ENCODE assay signal across 18 cellular contexts in the genomic region with DNA sequence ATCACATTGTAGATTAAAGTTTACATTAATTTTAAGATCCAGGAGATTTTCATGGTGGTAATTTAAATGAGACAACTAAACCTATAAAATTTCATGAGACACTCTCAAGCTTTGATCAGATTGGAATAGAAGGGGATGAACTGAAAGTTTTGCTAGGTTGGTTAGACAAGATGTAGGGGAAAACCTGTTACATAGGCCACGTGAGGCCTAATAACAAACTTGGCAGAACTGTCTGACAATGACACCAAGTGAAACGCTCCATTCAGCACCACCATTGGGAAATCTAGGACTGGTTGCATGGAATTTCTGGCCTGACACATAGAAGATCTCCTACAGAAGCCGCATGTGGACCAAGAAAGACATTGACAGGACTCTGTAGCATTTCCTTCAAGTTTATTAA.
DNase-seq lines count a peak whose midpoint lies in the region; ATAC-seq and TF ChIP-seq lines count a peak whose summit lies in the region.
"Had no signal": no experiment of that assay in that cellular context is flagged by ENCODE, and none has a peak within 500 bp of the region (broad histone marks: within the 10 kb centered on the region; RNA-seq: fewer than 3 reads in every experiment).

No MANE protein-coding gene starts in this region.

- H3K27me3 Mint-ChIP-seq in activated naive CD8-positive, alpha-beta T cell: no peaks in the 10 kb centered on the region
- no peaks in the 10 kb centered on the region for H3K27me3 Mint-ChIP-seq in activated naive CD8-positive, alpha-beta T cell treated with anti-CD3 and anti-CD28 coated beads for 36 hours
- H3K27me3 Mint-ChIP-seq in naive thymus-derived CD8-positive, alpha-beta T cell: no peaks in the 10 kb centered on the region

- H3K27me3 ChIP-seq in GM23248 (replicated peaks; ENCODE audit: insufficient read depth): no peaks in the 10 kb centered on the region

- WGBS in GM23248 (ENCODE audit: low coverage in 1 of 2, low lambda C conversion rate in 2 of 2, missing lambda C conversion rate in 2 of 2), 2 experiments: 96 to 97% methylated on average over 3 of the region's 3 CpGs

- ATAC-seq in naive thymus-derived CD8-positive, alpha-beta T cell: no peak
- ATAC-seq in HG02970 (IDR thresholded peaks at IDR 0.05; ENCODE audit: low FRiP score, unreplicated experiment): no peak
- ATAC-seq: GM23338, Panc1 had no signal

- POLR2A ChIA-PET in OCI-LY7 (lab: Charles Lee): interaction anchor here (2.5 kb wide), 1 partner anchor 8 kb away, joined by 16 read pairs; no protein-coding TSS in a partner anchor
- POLR2A ChIA-PET in naive thymus-derived CD8-positive, alpha-beta T cell (lab: Charles Lee): interaction anchor here (1.9 to 2.2 kb wide), 3 partner anchors 8 to 98 kb away, joined by 4 to 14 read pairs (median 14); no protein-coding TSS in a partner anchor

- no peak overlapping the region for H3K4me3 Mint-ChIP-seq in activated naive CD8-positive, alpha-beta T cell
- no peak overlapping the region for H3K4me3 Mint-ChIP-seq in activated naive CD8-positive, alpha-beta T cell treated with anti-CD3 and anti-CD28 coated beads for 36 hours
- no peak overlapping the region for H3K4me3 Mint-ChIP-seq in naive thymus-derived CD8-positive, alpha-beta T cell
- H3K4me3 Mint-ChIP-seq: GM23338 had no signal

- no TSS peak for BruUV-seq in OCI-LY7 (replicated peaks; lab: Mats Ljungman, UMichigan)

- in situ Hi-C loops in GM23248 (cut with MboI): no loop called here

- H3K4me3 ChIP-seq in GM23248 (no peak overlapping the region), OCI-LY7 (ENCODE audit: low read depth, low read length, poor library complexity, severe bottlenecking) (no peak overlapping the region)
- H3K4me3 ChIP-seq: GM23338 had no signal

- H2AFZ ChIP-seq in GM23248: peak overlapping the region; percentile 62; the same call in 1 of the 2 replicates
- H2AFZ ChIP-seq in OCI-LY7 (ENCODE audit: low read length): peak overlapping the region; percentile 52; the same call in 1 of the 2 replicates
- H2AFZ ChIP-seq: GM23338 had no signal

- H3K9me2 ChIP-seq in GM23248 (ENCODE audit: insufficient read depth) (no peaks in the 10 kb centered on the region), OCI-LY7 (ENCODE audit: insufficient read depth, low read length) (no peaks in the 10 kb centered on the region)

- TF ChIP-seq CTCF in OCI-LY7 (conservative IDR thresholded peaks at IDR 0.05; ENCODE audit: low read length): no peak

- no peak for DNase-seq in activated naive CD8-positive, alpha-beta T cell treated with anti-CD3 and anti-CD28 coated beads for 36 hours
- DNase-seq in GM23248 (no peak), OCI-LY7 (ENCODE audit: low spot score) (no peak), hypothalamus (lab: John Stamatoyannopoulos, UW) (no peak), nucleus accumbens (lab: John Stamatoyannopoulos, UW) (no peak)
- DNase-seq in naive thymus-derived CD8-positive, alpha-beta T cell: no peak
- DNase-seq: Calu3, DMS79 treated with DMSO at 0.1 percent for 48 hours, GDM1, NCI-H187 treated with DMSO at 0.1 percent for 48 hours, NCI-H2171 treated with DMSO at 0.1 percent for 48 hours, NCI-H774, Right ventricle myocardium superior had no signal

- no peak overlapping the region for H3K4me2 ChIP-seq in GM23248 (ENCODE audit: unreplicated experiment)
- no peak overlapping the region for H3K4me2 ChIP-seq in OCI-LY7 (ENCODE audit: low read length)
- H3K4me2 ChIP-seq: GM23338, KMS-11 had no signal

- H3K9ac ChIP-seq in GM23248: no peak overlapping the region
- H3K9ac ChIP-seq: KMS-11 had no signal

- H3K9me3 Mint-ChIP-seq in activated naive CD8-positive, alpha-beta T cell (ENCODE audit: low read depth): no peaks in the 10 kb centered on the region
- peaks cover 1% of the 10 kb centered on the region for H3K9me3 Mint-ChIP-seq in activated naive CD8-positive, alpha-beta T cell treated with anti-CD3 and anti-CD28 coated beads for 36 hours
- H3K9me3 Mint-ChIP-seq in naive thymus-derived CD8-positive, alpha-beta T cell: peaks cover 0 to 2% (median 0%) of the 10 kb centered on the region in 9 donors

- H3K9me3 ChIP-seq in GM23248 (ENCODE audit: low read depth) (no peaks in the 10 kb centered on the region), OCI-LY7 (ENCODE audit: low read length) (no peaks in the 10 kb centered on the region; the same call in 1 of the 2 replicates)

- peak overlapping the region; percentile 66 for H3K27ac Mint-ChIP-seq in activated naive CD8-positive, alpha-beta T cell
- no peak overlapping the region for H3K27ac Mint-ChIP-seq in activated naive CD8-positive, alpha-beta T cell treated with anti-CD3 and anti-CD28 coated beads for 36 hours
- peak overlapping the region in 7 of 10 donors; percentile 22 to 78 (median 56) for H3K27ac Mint-ChIP-seq in naive thymus-derived CD8-positive, alpha-beta T cell
- H3K27ac Mint-ChIP-seq: GM23338 had no signal

- H3K4me1 ChIP-seq in GM23248 (ENCODE audit: insufficient read depth): peaks cover 28% of the 10 kb centered on the region
- H3K4me1 ChIP-seq in OCI-LY7 (ENCODE audit: insufficient read depth, low read length, poor library complexity, severe bottlenecking): peaks cover 19% of the 10 kb centered on the region

- H3K4me1 Mint-ChIP-seq in activated naive CD8-positive, alpha-beta T cell (ENCODE audit: low read depth): peaks cover 43% of the 10 kb centered on the region
- peaks cover 24% of the 10 kb centered on the region for H3K4me1 Mint-ChIP-seq in activated naive CD8-positive, alpha-beta T cell treated with anti-CD3 and anti-CD28 coated beads for 36 hours
- H3K4me1 Mint-ChIP-seq in naive thymus-derived CD8-positive, alpha-beta T cell: peaks cover 11 to 43% (median 41%) of the 10 kb centered on the region in 4 donors

- H3K36me3 Mint-ChIP-seq in activated naive CD8-positive, alpha-beta T cell: peaks cover 2% of the 10 kb centered on the region
- H3K36me3 Mint-ChIP-seq in activated naive CD8-positive, alpha-beta T cell treated with anti-CD3 and anti-CD28 coated beads for 36 hours: peaks cover 3% of the 10 kb centered on the region
- H3K36me3 Mint-ChIP-seq in naive thymus-derived CD8-positive, alpha-beta T cell: peaks cover 0 to 4% (median 0%) of the 10 kb centered on the region in 3 donors

- no peaks in the 10 kb centered on the region for H3K79me2 ChIP-seq in GM23248 (ENCODE audit: insufficient read depth)
- H3K79me2 ChIP-seq in OCI-LY7 (ENCODE audit: insufficient read depth, low read depth, low read length): no peaks in the 10 kb centered on the region

- H3K36me3 ChIP-seq in GM23248 (ENCODE audit: low read depth) (no peaks in the 10 kb centered on the region), OCI-LY7 (ENCODE audit: insufficient read depth, low read length) (no peaks in the 10 kb centered on the region)

- peaks cover 15% of the 10 kb centered on the region for H3F3A ChIP-seq in GM23248 (ENCODE audit: insufficient read depth)

- no peaks in the 10 kb centered on the region for H4K20me1 ChIP-seq in GM23248 (ENCODE audit: insufficient read depth)
- no peaks in the 10 kb centered on the region for H4K20me1 ChIP-seq in OCI-LY7 (ENCODE audit: insufficient read depth, low read length)

- H3K27ac ChIP-seq in GM23248 (no peak overlapping the region), OCI-LY7 (ENCODE audit: low read depth, low read length, poor library complexity, severe bottlenecking) (no peak overlapping the region)
- H3K27ac ChIP-seq: KMS-11 had no signal

- intact Hi-C loops in OCI-LY7 (cut with micrococcal nuclease; ENCODE audit: unreplicated experiment): loop anchor here (10.0 kb wide), 1 partner anchor 706 kb away; no protein-coding TSS in a partner anchor

- CTCF ChIA-PET in OCI-LY7 (lab: Charles Lee; ENCODE audit: unreplicated experiment): no interaction called here
